1 cellular context compared by ENCODE assay signal in genomic region chr20:57429579-57430202, GRCh38.
TF ChIP-seq lines count a peak whose summit lies in the region.

No MANE protein-coding gene starts in this region.

TF ChIP-seq in IMR-90, 13 proteins besides CTCF, POLR2A, EP300 and RAD21 (continued from another document):
- no peak for TF ChIP-seq ELK1 (IDR thresholded peaks at IDR 0.05; ENCODE audit: borderline replicate concordance, low read depth, low read length)
